21 cellular contexts compared by ENCODE assay signal in the genomic region with DNA sequence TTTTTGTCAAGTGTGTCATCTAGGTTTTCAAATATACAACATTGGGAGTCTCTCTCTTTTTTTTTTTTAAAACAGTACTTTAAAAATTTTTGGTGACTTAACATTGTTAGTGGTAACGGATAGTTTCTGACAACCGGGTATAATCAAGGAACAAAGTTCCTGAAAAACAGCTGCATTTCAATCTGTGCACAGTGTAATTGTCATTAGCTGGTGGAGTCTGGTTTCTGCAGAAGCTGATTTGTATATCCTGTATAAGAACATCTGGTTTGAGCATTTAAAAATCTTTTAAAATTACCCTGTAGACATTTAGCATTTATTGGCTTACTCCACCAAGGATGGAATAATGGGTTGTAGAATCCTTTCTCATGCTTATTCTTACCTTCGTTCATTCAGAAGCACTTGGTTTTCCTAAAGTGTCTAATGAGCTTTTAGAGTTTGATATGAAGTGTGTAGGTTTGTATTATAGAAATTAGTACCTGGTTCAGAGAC. TPM values are rescaled to one million over a fixed set of nuclear protein-coding genes. Genes with fewer than 3 reads are reported as not detected.
A peak's percentile ranks its signal among the peaks of the same experiment; 100 is the strongest.
DNase-seq lines count a peak whose midpoint lies in the region; ATAC-seq, FAIRE-seq and TF ChIP-seq lines count a peak whose summit lies in the region.
"Had no signal": no experiment of that assay in that cellular context is flagged by ENCODE, and none has a peak within 500 bp of the region (broad histone marks: within the 10 kb centered on the region; RNA-seq: fewer than 3 reads in every experiment).

No MANE protein-coding gene starts in this region.

- peak overlapping the region; percentile 22 for H3K27ac Mint-ChIP-seq in activated T-cell treated with anti-CD3 and anti-CD28 coated beads, Interleukin-2, amount 50 U/mL, for 24 hours
- H3K27ac Mint-ChIP-seq: B cell had no signal

- whole genome bisulfite sequencing in hepatocyte (ENCODE audit: low lambda C conversion rate, missing lambda C conversion rate), result 40% methylated on average over 3 of the region's 3 CpGs

- H3K9me2 ChIP-seq in OCI-LY7 (ENCODE audit: insufficient read depth, low read length), result no peaks in the 10 kb centered on the region
- H3K9me2 ChIP-seq in hepatocyte (replicated peaks; ENCODE audit: insufficient read depth), result no peaks in the 10 kb centered on the region

- H4K20me1 ChIP-seq in OCI-LY7 (ENCODE audit: insufficient read depth, low read length), result peaks cover 40% of the 10 kb centered on the region
- peaks cover 15% of the 10 kb centered on the region for H4K20me1 ChIP-seq in hepatocyte (ENCODE audit: insufficient read depth, poor library complexity, severe bottlenecking)

- peaks cover 82% of the 10 kb centered on the region for H3K4me1 Mint-ChIP-seq in activated T-cell treated with anti-CD3 and anti-CD28 coated beads, Interleukin-2, amount 50 U/mL, for 24 hours (ENCODE audit: low read depth)

- CTCF ChIA-PET in OCI-LY7 (lab: Charles Lee; ENCODE audit: unreplicated experiment), result interaction anchor here (1.1 kb wide), 1 partner anchor 12 kb away, joined by 4 read pairs; no protein-coding TSS in a partner anchor

- H3K9me3 ChIP-seq in OCI-LY7 (ENCODE audit: low read length) (no peaks in the 10 kb centered on the region), hepatocyte (ENCODE audit: low read depth) (no peaks in the 10 kb centered on the region), subcutaneous abdominal adipose tissue (ENCODE audit: control insufficient read depth in 5 of 5, low read length in 5 of 5) (no peaks in the 10 kb centered on the region)
- H3K9me3 ChIP-seq: MG63 had no signal

- no peaks in the 10 kb centered on the region for H3K27me3 Mint-ChIP-seq in activated T-cell treated with anti-CD3 and anti-CD28 coated beads, Interleukin-2, amount 50 U/mL, for 24 hours
- H3K27me3 Mint-ChIP-seq: B cell had no signal

- H3K79me2 ChIP-seq in OCI-LY7 (ENCODE audit: insufficient read depth, low read depth, low read length) (peaks cover 100% of the 10 kb centered on the region), hepatocyte (peaks cover 94% of the 10 kb centered on the region)

- no peaks in the 10 kb centered on the region for H3K27me3 ChIP-seq in hepatocyte
- H3K27me3 ChIP-seq in subcutaneous abdominal adipose tissue (ENCODE audit: control insufficient read depth in 5 of 5, insufficient read depth in 4 of 5, low read length in 5 of 5), result no peaks in the 10 kb centered on the region
- H3K27me3 ChIP-seq: MG63 had no signal

- BruUV-seq in OCI-LY7 (replicated peaks; lab: Mats Ljungman, UMichigan), result no TSS peak

- intact Hi-C loops in OCI-LY7 (cut with micrococcal nuclease; ENCODE audit: unreplicated experiment), result no loop called here

- no peak for FAIRE-seq in urothelium cell line (lab: Jason Lieb, UNC)
- FAIRE-seq: GM12878 had no signal

- peaks cover 63% of the 10 kb centered on the region for H3K36me3 Mint-ChIP-seq in activated T-cell treated with anti-CD3 and anti-CD28 coated beads, Interleukin-2, amount 50 U/mL, for 24 hours (ENCODE audit: low read depth)

- peaks cover 66% of the 10 kb centered on the region for H3K36me3 ChIP-seq in OCI-LY7 (ENCODE audit: insufficient read depth, low read length)
- H3K36me3 ChIP-seq in hepatocyte (replicated peaks; ENCODE audit: insufficient read depth, low read depth), result no peaks in the 10 kb centered on the region
- peaks cover 0 to 3% (median 0%) of the 10 kb centered on the region in 5 donors for H3K36me3 ChIP-seq in subcutaneous abdominal adipose tissue (ENCODE audit: control insufficient read depth in 5 of 5, insufficient read depth in 5 of 5, low read length in 5 of 5)

- no peak for TF ChIP-seq CTCF in OCI-LY7 (conservative IDR thresholded peaks at IDR 0.05; ENCODE audit: low read length)
- TF ChIP-seq CTCF in hepatocyte (IDR thresholded peaks at IDR 0.05; ENCODE audit: poor library complexity), result no peak

- peak overlapping the region; percentile 35 for H3K4me2 ChIP-seq in OCI-LY7 (ENCODE audit: low read length)
- peak overlapping the region; percentile 4 for H3K4me2 ChIP-seq in hepatocyte

- H3K9ac ChIP-seq in subcutaneous abdominal adipose tissue (ENCODE audit: low read length in 5 of 5), result no peak overlapping the region

- no peak for ATAC-seq in HG03108 (IDR thresholded peaks at IDR 0.05; ENCODE audit: unreplicated experiment)
- ATAC-seq: GM12878 had no signal

- POLR2A ChIA-PET in OCI-LY7 (lab: Charles Lee), result interaction anchor here (0.6 to 4.8 kb wide), 5 partner anchors 7 to 245 kb away, joined by 3 to 54 read pairs (median 4); no protein-coding TSS in a partner anchor

- H3K4me3 ChIP-seq in OCI-LY7 (ENCODE audit: low read depth, low read length, poor library complexity, severe bottlenecking) (no peak overlapping the region), hepatocyte (no peak overlapping the region), subcutaneous abdominal adipose tissue (ENCODE audit: low read depth in 1 of 5, low read length in 5 of 5) (no peak overlapping the region)
- H3K4me3 ChIP-seq: GM12878, MG63 had no signal

- H3K27ac ChIP-seq in OCI-LY7 (ENCODE audit: low read depth, low read length, poor library complexity, severe bottlenecking), result no peak overlapping the region
- H3K27ac ChIP-seq in hepatocyte, result peak overlapping the region; percentile 20
- H3K27ac ChIP-seq in subcutaneous abdominal adipose tissue (ENCODE audit: low read depth, low read length), result peak overlapping the region; percentile 55

- no peak overlapping the region for H3K4me3 Mint-ChIP-seq in activated T-cell treated with anti-CD3 and anti-CD28 coated beads, Interleukin-2, amount 50 U/mL, for 24 hours
- H3K4me3 Mint-ChIP-seq: B cell had no signal

- peaks cover 51% of the 10 kb centered on the region for H3K4me1 ChIP-seq in OCI-LY7 (ENCODE audit: insufficient read depth, low read length, poor library complexity, severe bottlenecking)
- peaks cover 28% of the 10 kb centered on the region for H3K4me1 ChIP-seq in hepatocyte (ENCODE audit: insufficient read depth)
- peaks cover 0 to 33% (median 11%) of the 10 kb centered on the region in 5 donors for H3K4me1 ChIP-seq in subcutaneous abdominal adipose tissue (ENCODE audit: control insufficient read depth in 5 of 5, insufficient read depth in 5 of 5, low read length in 5 of 5)

- no peak overlapping the region for H2AFZ ChIP-seq in OCI-LY7 (ENCODE audit: low read length)
- H2AFZ ChIP-seq in hepatocyte, result no peak overlapping the region

- H3K9me3 Mint-ChIP-seq in activated T-cell treated with anti-CD3 and anti-CD28 coated beads, Interleukin-2, amount 50 U/mL, for 24 hours, result no peaks in the 10 kb centered on the region

- no peak for DNase-seq in activated T-cell treated with anti-CD3 and anti-CD28 coated beads, Interleukin-2, amount 50 U/mL, for 24 hours
- DNase-seq in activated T-cell treated with anti-CD3 and anti-CD28 coated beads, Interleukin-2, amount 50 U/mL, for 1 hour, result no peak
- peak; percentile 25 for DNase-seq in OCI-LY7 (ENCODE audit: low spot score)
- no peak for DNase-seq in hepatocyte (ENCODE audit: low spot score)
- no peak for DNase-seq in urothelium cell line (ENCODE audit: low spot score)
- no peak for DNase-seq in SHP77 (lab: John Stamatoyannopoulos, UW)
- DNase-seq: 8988T, DMS53, GOT3, MG63, NCI-H1048, NCI-H1436, NCI-H2029 treated with DMSO at 0.1 percent for 48 hours, NCI-H2171 treated with DMSO at 0.1 percent for 48 hours, NCI-H446, OCI-M1, Right ventricle myocardium superior had no signal

RNA-seq across cellular contexts. Expression of a gene that starts 11.2 kb away (rescaled TPM):
- total RNA-seq in OCI-LY7 (2014; rRNA removed; shearing (Covaris generic)), result 43.1 and 52.8 TPM in 2 replicates
- total RNA-seq in OCI-LY7 (2022), result 64.0 and 72.4 TPM in 2 replicates
- 26.8 and 27.7 TPM in 2 replicates for total RNA-seq in hepatocyte
- polyA plus RNA-seq in hepatocyte, result 20.0 and 21.0 TPM in 2 replicates
